Comparison of ENCODE assay signal across 14 cellular contexts in the genomic region with DNA sequence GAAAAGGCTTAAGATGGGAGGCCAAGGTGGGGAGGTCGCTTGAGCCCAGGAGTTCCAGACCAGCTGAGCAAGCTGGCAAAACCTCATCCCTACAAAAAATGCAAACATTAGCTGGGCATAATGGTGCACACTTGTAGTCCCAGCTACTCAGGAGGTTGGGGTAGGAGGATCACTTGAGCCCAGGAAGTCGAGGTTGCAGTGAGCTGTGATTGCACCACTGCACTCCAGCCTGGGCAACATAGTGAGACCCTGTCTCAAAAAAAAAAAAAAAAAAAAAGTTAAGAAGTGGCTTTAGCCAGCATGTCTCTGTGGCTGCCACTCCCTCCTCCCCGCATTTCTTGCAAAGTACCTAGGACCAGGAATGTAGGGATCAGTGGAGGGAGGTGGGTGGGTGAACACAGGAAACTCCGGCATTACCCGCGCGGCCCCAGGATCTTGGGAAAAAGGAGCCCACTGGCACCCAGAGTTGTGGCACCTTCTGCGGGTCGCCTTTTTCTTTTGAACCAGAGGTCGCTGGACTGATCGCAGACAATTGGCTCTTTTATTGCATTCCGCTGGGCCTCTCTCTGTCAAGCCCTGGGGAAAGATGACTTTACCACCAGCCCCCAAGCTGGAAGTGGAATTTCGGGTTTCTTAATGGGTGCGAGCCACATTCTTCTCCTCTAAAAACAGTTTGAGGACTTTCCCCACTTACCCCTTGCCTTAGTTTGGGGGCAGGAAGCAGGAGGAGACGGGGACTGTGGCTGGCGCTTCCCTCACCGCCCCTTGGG. TPM values are rescaled to one million over a fixed set of nuclear protein-coding genes. Genes with fewer than 3 reads are reported as not detected.
A peak's percentile ranks its signal among the peaks of the same experiment; 100 is the strongest.
DNase-seq lines count a peak whose midpoint lies in the region; ATAC-seq and TF ChIP-seq lines count a peak whose summit lies in the region.
"Had no signal": no experiment of that assay in that cellular context is flagged by ENCODE, and none has a peak within 500 bp of the region (broad histone marks: within the 10 kb centered on the region; RNA-seq: fewer than 3 reads in every experiment).

No MANE protein-coding gene starts in this region.

- POLR2A ChIA-PET in IMR-90 (lab: Charles Lee; ENCODE audit: unreplicated experiment) = no interaction called here

- H4K20me1 ChIP-seq in IMR-90 (ENCODE audit: insufficient read depth, low read length) = peaks cover 21% of the 10 kb centered on the region

- H3K4me3 ChIP-seq in IMR-90 (ENCODE audit: insufficient read depth, low read depth, low read length) = no peak overlapping the region
- H3K4me3 ChIP-seq: MG63 had no signal

- H3K18ac ChIP-seq in IMR-90 (ENCODE audit: low read depth, low read length) = no peak overlapping the region

- no peak overlapping the region for H3K14ac ChIP-seq in IMR-90 (replicated peaks; ENCODE audit: low read depth, low read length)

- no peak overlapping the region for H2BK15ac ChIP-seq in IMR-90 (ENCODE audit: low read depth, low read length)

- no peak for TF ChIP-seq POLR2A in IMR-90 (IDR thresholded peaks at IDR 0.05; ENCODE audit: low read depth, low read length)

- H3K36me3 Mint-ChIP-seq in Calu3 (ENCODE audit: insufficient read depth, unreplicated experiment) (peaks cover 53% of the 10 kb centered on the region), natural killer cell (no peaks in the 10 kb centered on the region)
- H3K36me3 Mint-ChIP-seq in activated naive CD8-positive, alpha-beta T cell treated with anti-CD3 and anti-CD28 coated beads for 36 hours = peaks cover 9% of the 10 kb centered on the region

- H4K8ac ChIP-seq in IMR-90 (ENCODE audit: low read depth in 2 of 2, low read length in 2 of 2) = no peak overlapping the region

- no peak overlapping the region for H4K91ac ChIP-seq in IMR-90 (ENCODE audit: insufficient read depth, low read depth, low read length)

- no peak for TF ChIP-seq RAD21 in IMR-90 (IDR thresholded peaks at IDR 0.05; ENCODE audit: low read length)

- H2BK20ac ChIP-seq in IMR-90 (ENCODE audit: low read depth, low read length) = no peak overlapping the region

- H3K79me1 ChIP-seq in IMR-90 (ENCODE audit: low read depth in 1 of 2, low read length in 2 of 2) = peaks cover 0 to 19% of the 10 kb centered on the region in 2 experiments; a peak in 2 of 4 replicates

- no peak overlapping the region for H3K9ac ChIP-seq in IMR-90 (ENCODE audit: low read depth, low read length)

- H3K23ac ChIP-seq in IMR-90 (ENCODE audit: low read depth, low read length) = no peak overlapping the region

- intact Hi-C loops in Calu3 (cut with micrococcal nuclease; ENCODE audit: unreplicated experiment) = no loop called here
- intact Hi-C loops in IMR-90 (cut with micrococcal nuclease) = no loop called here
- intact Hi-C loops in natural killer cell (cut with micrococcal nuclease) = no loop called here

- H4K5ac ChIP-seq in IMR-90 (ENCODE audit: low read depth, low read length) = no peak overlapping the region

- TF ChIP-seq CTCF in Calu3 (IDR thresholded peaks at IDR 0.05; ENCODE audit: unreplicated experiment) (no peak), IMR-90 (conservative IDR thresholded peaks at IDR 0.05; ENCODE audit: low read depth, low read length) (no peak), natural killer cell (IDR thresholded peaks at IDR 0.05) (no peak)

- H3K4me1 Mint-ChIP-seq in Calu3 (ENCODE audit: low read depth, unreplicated experiment) (peaks cover 12% of the 10 kb centered on the region), natural killer cell (peaks cover 12 to 23% of the 10 kb centered on the region in 2 donors)
- peaks cover 20% of the 10 kb centered on the region for H3K4me1 Mint-ChIP-seq in activated naive CD8-positive, alpha-beta T cell treated with anti-CD3 and anti-CD28 coated beads for 36 hours

- no peaks in the 10 kb centered on the region for H3K9me3 Mint-ChIP-seq in Calu3 (ENCODE audit: low read depth, unreplicated experiment)
- H3K9me3 Mint-ChIP-seq in activated naive CD8-positive, alpha-beta T cell treated with anti-CD3 and anti-CD28 coated beads for 36 hours = no peaks in the 10 kb centered on the region
- no peaks in the 10 kb centered on the region for H3K9me3 Mint-ChIP-seq in natural killer cell

- H3K4me2 ChIP-seq in IMR-90 (ENCODE audit: low read depth, low read length) = no peak overlapping the region

- H3K4me3 Mint-ChIP-seq in Calu3 (ENCODE audit: low read depth, unreplicated experiment) = peak overlapping the region; percentile 70
- H3K4me3 Mint-ChIP-seq in activated naive CD8-positive, alpha-beta T cell treated with anti-CD3 and anti-CD28 coated beads for 36 hours = peak overlapping the region; percentile 52
- peak overlapping the region; percentile 87 for H3K4me3 Mint-ChIP-seq in natural killer cell

- no peak overlapping the region for H3K56ac ChIP-seq in IMR-90 (ENCODE audit: extremely low read depth, insufficient read depth, low read length)

- no peak overlapping the region for H2AFZ ChIP-seq in IMR-90 (replicated peaks; ENCODE audit: low read length, poor library complexity)

- H3K27me3 ChIP-seq in IMR-90 (ENCODE audit: control insufficient read depth, insufficient read depth, low read length) = peaks cover 10% of the 10 kb centered on the region; the same call in 1 of the 2 replicates

- peaks cover 20% of the 10 kb centered on the region for H3K27me3 Mint-ChIP-seq in Calu3 (ENCODE audit: unreplicated experiment)
- H3K27me3 Mint-ChIP-seq in activated naive CD8-positive, alpha-beta T cell treated with anti-CD3 and anti-CD28 coated beads for 36 hours = peaks cover 44% of the 10 kb centered on the region
- peaks cover 11 to 20% of the 10 kb centered on the region in 2 donors for H3K27me3 Mint-ChIP-seq in natural killer cell (ENCODE audit: low read depth in 2 of 2)

- ATAC-seq in IMR-90 (ENCODE audit: low read depth) = no peak
- ATAC-seq in natural killer cell = no peak
- ATAC-seq in HG03159 (IDR thresholded peaks at IDR 0.05; ENCODE audit: unreplicated experiment) = no peak

- CTCF ChIA-PET in Calu3 (lab: Charles Lee) (interaction anchor here (0.7 kb wide), 1 partner anchor 567 kb away, joined by 5 read pairs; no protein-coding TSS in a partner anchor), IMR-90 (lab: Yijun Ruan, JAX) (interaction anchor here (1.3 kb wide), 1 partner anchor 31 kb away, joined by 3 read pairs; no protein-coding TSS in a partner anchor)

- peak overlapping the region; percentile 61 for H2AK9ac ChIP-seq in IMR-90 (replicated peaks; ENCODE audit: low read depth, low read length, poor library complexity)

- no peak overlapping the region for H3K27ac ChIP-seq in IMR-90 (ENCODE audit: insufficient read depth, low read length)

- H2BK5ac ChIP-seq in IMR-90 (ENCODE audit: low read depth, low read length, poor library complexity, severe bottlenecking) = no peak overlapping the region

- DNase-seq in Calu3 = no peak
- DNase-seq in IMR-90 = no peak
- DNase-seq in activated naive CD8-positive, alpha-beta T cell treated with anti-CD3 and anti-CD28 coated beads for 36 hours = no peak
- no peak for DNase-seq in natural killer cell
- DNase-seq in NCI-H82 (lab: John Stamatoyannopoulos, UW) = no peak
- DNase-seq in NCI-H526 (lab: John Stamatoyannopoulos, UW) = no peak
- DNase-seq in NCI-H510A treated with DMSO at 0.1 percent for 48 hours (lab: John Stamatoyannopoulos, UW) = no peak
- DNase-seq: activated gamma-delta T cell treated with Interleukin-2 at 50 U/mL for 16 hours; MG63; NCI-H524 treated with DMSO at 0.1 percent for 48 hours; stimulated activated CD4-positive, alpha-beta T cell treated with anti-CD3 and anti-CD28 coated beads, Interleukin-12 subunit alpha, Interleukin-12 subunit beta, amount 100 ng/mL, for 4 hours had no signal

- BruUV-seq in Calu3 (replicated peaks; lab: Mats Ljungman, UMichigan) = no TSS peak
- BruUV-seq in IMR-90 (replicated peaks; lab: Mats Ljungman, UMichigan) = no TSS peak

- H3K4me1 ChIP-seq in IMR-90 (ENCODE audit: control insufficient read depth, insufficient read depth, low read length) = peaks cover 11% of the 10 kb centered on the region

- no peak overlapping the region; the same call in 1 of the 2 replicates for H2AK5ac ChIP-seq in IMR-90 (ENCODE audit: low read depth, low read length)

- H3K27ac Mint-ChIP-seq in Calu3 (ENCODE audit: unreplicated experiment) (no peak overlapping the region), natural killer cell (no peak overlapping the region)
- no peak overlapping the region for H3K27ac Mint-ChIP-seq in activated naive CD8-positive, alpha-beta T cell treated with anti-CD3 and anti-CD28 coated beads for 36 hours

- WGBS in IMR-90 (ENCODE audit: extremely low coverage in 2 of 2, insufficient read length in 1 of 2), 2 experiments = 71% methylated on average over 8 of the region's 17 CpGs; no CpG with 5 or more reads in 1 of the 2 experiments

- no peaks in the 10 kb centered on the region for H3K9me3 ChIP-seq in IMR-90 (ENCODE audit: control insufficient read depth, insufficient read depth, low read length)
- H3K9me3 ChIP-seq: MG63 had no signal

- dilution Hi-C loops in IMR-90 (cut with HindIII; ENCODE audit: low sequenced_read_pairs, unreplicated experiment) = no loop called here

- H2BK120ac ChIP-seq in IMR-90 (ENCODE audit: low read depth, low read length) = no peak overlapping the region

- H3K36me3 ChIP-seq in IMR-90 (ENCODE audit: control insufficient read depth, insufficient read depth, low read length) = peaks cover 25% of the 10 kb centered on the region
- H3K36me3 ChIP-seq: MG63 had no signal

- no peak overlapping the region for H3K4ac ChIP-seq in IMR-90 (ENCODE audit: low read depth, low read length)

- in situ Hi-C loops in IMR-90 (cut with MboI; ENCODE audit: low sequenced_read_pairs) = no loop called here

- H3K9me1 ChIP-seq in IMR-90 (ENCODE audit: insufficient read depth, low read length) = peaks cover 3% of the 10 kb centered on the region; the same call in 1 of the 2 replicates

RNA-seq across cellular contexts. Expression of gene VGF, which starts 3.5 kb away (rescaled TPM):
- total RNA-seq in Calu3 (2022) (0.14 and 0.81 TPM in 2 replicates), IMR-90 (2012; rRNA removed) (0.18 and 0.28 TPM in 2 replicates), natural killer cell (not detected)
- 0.50 and 0.59 TPM in 2 replicates for polyA plus RNA-seq in IMR-90 (2012; rRNA removed)
- polyA plus RNA-seq in IMR-90 (2012; cell fraction: cytosol; rRNA removed) = 0.64 and 0.82 TPM in 2 replicates
- 0.36 and 0.83 TPM in 2 replicates for polyA plus RNA-seq in IMR-90 (2012; cell fraction: nucleus; rRNA removed; ENCODE audit: low replicate concordance)
- total RNA-seq in activated naive CD8-positive, alpha-beta T cell treated with anti-CD3 and anti-CD28 coated beads for 36 hours = not detected
- total RNA-seq: dermis microvascular lymphatic vessel endothelial cell, mononuclear cell had no signal

RNA-seq across cellular contexts. Expression of gene AP1S1, which starts 7.6 kb away (rescaled TPM):
- total RNA-seq in Calu3 (2022) (45.6 and 61.6 TPM in 2 replicates), IMR-90 (2012; rRNA removed) (233 and 295 TPM in 2 replicates), natural killer cell (1 to 10 TPM; 4.3 to 7.0 (median 5.0) TPM)
- polyA plus RNA-seq in IMR-90 (2012; rRNA removed) = 178 and 187 TPM in 2 replicates
- 282 and 325 TPM in 2 replicates for polyA plus RNA-seq in IMR-90 (2012; cell fraction: cytosol; rRNA removed)
- 110 and 121 TPM in 2 replicates for polyA plus RNA-seq in IMR-90 (2012; cell fraction: nucleus; rRNA removed; ENCODE audit: low replicate concordance)
- total RNA-seq in activated naive CD8-positive, alpha-beta T cell treated with anti-CD3 and anti-CD28 coated beads for 36 hours = 10 to 100 TPM; 30.1 to 38.4 TPM

RNA-seq across cellular contexts. Expression of gene NAT16, which starts 18.2 kb away (rescaled TPM):
- total RNA-seq in Calu3 (2022) (not detected in 2 replicates), IMR-90 (2012; rRNA removed) (not detected in 2 replicates), natural killer cell (not detected)
- polyA plus RNA-seq in IMR-90 (2012; rRNA removed) = 0.03 and 0.05 TPM in 2 replicates
- polyA plus RNA-seq in IMR-90 (2012; cell fraction: cytosol; rRNA removed) = 0.02 and 0.04 TPM in 2 replicates
- 0.25 and 0.53 TPM in 2 replicates for polyA plus RNA-seq in IMR-90 (2012; cell fraction: nucleus; rRNA removed; ENCODE audit: low replicate concordance)
- total RNA-seq in activated naive CD8-positive, alpha-beta T cell treated with anti-CD3 and anti-CD28 coated beads for 36 hours = not detected
- total RNA-seq: dermis microvascular lymphatic vessel endothelial cell, mononuclear cell had no signal

RNA-seq across cellular contexts. Expression of gene SERPINE1, which starts 35.0 kb away (rescaled TPM):
- 1.1 and 1.8 TPM in 2 replicates for total RNA-seq in Calu3 (2022)
- total RNA-seq in IMR-90 (2012; rRNA removed) = 1,441 and 1,485 TPM in 2 replicates
- polyA plus RNA-seq in IMR-90 (2012; rRNA removed) = 2,783 and 2,870 TPM in 2 replicates
- polyA plus RNA-seq in IMR-90 (2012; cell fraction: cytosol; rRNA removed) = 1,325 and 1,597 TPM in 2 replicates
- 924 and 1,074 TPM in 2 replicates for polyA plus RNA-seq in IMR-90 (2012; cell fraction: nucleus; rRNA removed; ENCODE audit: low replicate concordance)
- under 1 TPM; 0.06 to 0.27 TPM for total RNA-seq in activated naive CD8-positive, alpha-beta T cell treated with anti-CD3 and anti-CD28 coated beads for 36 hours
- total RNA-seq in natural killer cell = 1 to 10 TPM in 2 of 3 donors, under 1 TPM in 1; 0.48 to 5.5 (median 1.1) TPM

RNA-seq across cellular contexts. Expression of gene MOGAT3, which starts 39.0 kb away (rescaled TPM):
- not detected in 2 replicates for total RNA-seq in Calu3 (2022)
- not detected in 2 replicates for total RNA-seq in IMR-90 (2012; rRNA removed)
- not detected in 2 replicates for polyA plus RNA-seq in IMR-90 (2012; rRNA removed)
- polyA plus RNA-seq in IMR-90 (2012; cell fraction: cytosol; rRNA removed) = not detected in 2 replicates
- polyA plus RNA-seq in IMR-90 (2012; cell fraction: nucleus; rRNA removed; ENCODE audit: low replicate concordance) = not detected in 2 replicates
- not detected for total RNA-seq in activated naive CD8-positive, alpha-beta T cell treated with anti-CD3 and anti-CD28 coated beads for 36 hours
- not detected for total RNA-seq in natural killer cell
- total RNA-seq: dermis microvascular lymphatic vessel endothelial cell, mononuclear cell had no signal
